Comparison of ENCODE assay signal across 11 cellular contexts in the genomic region with DNA sequence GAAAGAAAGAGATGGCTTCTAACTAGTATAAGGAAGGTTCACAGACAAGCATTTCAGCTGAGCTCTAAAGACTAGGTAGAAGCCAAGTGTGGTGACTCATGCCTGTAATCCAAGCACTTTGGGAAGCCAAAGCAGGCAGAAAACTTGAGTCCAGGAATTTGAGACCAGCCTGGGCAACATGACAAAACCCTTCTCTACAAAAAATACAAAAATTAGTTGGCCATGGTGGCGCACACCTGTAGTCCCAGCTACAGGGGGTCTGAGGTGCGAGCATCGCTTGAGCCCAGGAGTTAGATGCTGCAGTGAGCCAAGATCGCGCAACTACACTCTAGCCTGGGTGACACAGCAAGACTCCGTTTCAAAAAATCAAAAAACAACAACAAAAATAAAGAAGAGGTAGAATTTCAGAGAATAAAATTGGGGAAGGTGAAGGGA. TPM values are rescaled to one million over a fixed set of nuclear protein-coding genes. Genes with fewer than 3 reads are reported as not detected.
DNase-seq lines count a peak whose midpoint lies in the region; ATAC-seq and TF ChIP-seq lines count a peak whose summit lies in the region.
"Had no signal": no experiment of that assay in that cellular context is flagged by ENCODE, and none has a peak within 500 bp of the region (broad histone marks: within the 10 kb centered on the region; RNA-seq: fewer than 3 reads in every experiment).

No MANE protein-coding gene starts in this region.

- H2AFZ ChIP-seq in PC-9 = no peak overlapping the region

- POLR2A ChIA-PET in PC-9 (lab: Charles Lee; ENCODE audit: unreplicated experiment) = interaction anchor here (0.5 to 0.7 kb wide), 3 partner anchors 27 to 1910 kb away, joined by 3 to 7 read pairs (median 4); no protein-coding TSS in a partner anchor

- H3K36me3 Mint-ChIP-seq in natural killer cell = no peaks in the 10 kb centered on the region

- no peak overlapping the region for H3K4me2 ChIP-seq in PC-9

- no peaks in the 10 kb centered on the region for H3K9me2 ChIP-seq in PC-9 (ENCODE audit: insufficient read depth)

- no peak overlapping the region for H3K4me3 ChIP-seq in PC-9
- H3K4me3 ChIP-seq in esophagus squamous epithelium = no peak overlapping the region

- H3K4me1 ChIP-seq in PC-9 (replicated peaks; ENCODE audit: insufficient read depth) (peaks cover 9% of the 10 kb centered on the region), esophagus squamous epithelium (peaks cover 6 to 93% (median 37%) of the 10 kb centered on the region in 3 donors)

- peak overlapping the region; percentile 32; the same call in 1 of the 2 replicates for H3K27ac ChIP-seq in PC-9
- H3K27ac ChIP-seq in esophagus squamous epithelium = peak overlapping the region in 3 of 4 donors; percentile 5 to 70 (median 65)

- CTCF ChIA-PET in PC-9 (lab: Charles Lee) = no interaction called here

- BruUV-seq in PC-9 (replicated peaks; lab: Mats Ljungman, UMichigan) = no TSS peak

- no peaks in the 10 kb centered on the region for H3K36me3 ChIP-seq in PC-9 (ENCODE audit: low read depth)
- H3K36me3 ChIP-seq in esophagus squamous epithelium = peaks cover 0 to 9% (median 0%) of the 10 kb centered on the region in 3 donors

- TF ChIP-seq CTCF in PC-9 (conservative IDR thresholded peaks at IDR 0.05) = no peak
- no peak for TF ChIP-seq CTCF in esophagus squamous epithelium (IDR thresholded peaks at IDR 0.05)
- TF ChIP-seq CTCF in natural killer cell (IDR thresholded peaks at IDR 0.05) = no peak

- no peak overlapping the region for H3K27ac Mint-ChIP-seq in natural killer cell
- H3K27ac Mint-ChIP-seq: stimulated activated effector memory CD8-positive, alpha-beta T cell treated with anti-CD3 and anti-CD28 coated beads, Interleukin-12 subunit alpha, Interleukin-12 subunit beta, amount 100 ng/mL, for 72 hours had no signal

- intact Hi-C loops in PC-9 (cut with micrococcal nuclease; ENCODE audit: unreplicated experiment) = no loop called here
- intact Hi-C loops in esophagus squamous epithelium (cut with DNase I) = no loop called here
- intact Hi-C loops in natural killer cell (cut with micrococcal nuclease) = no loop called here

- no peaks in the 10 kb centered on the region for H3K9me3 ChIP-seq in PC-9 (ENCODE audit: insufficient read depth, low read depth)
- H3K9me3 ChIP-seq in esophagus squamous epithelium = no peaks in the 10 kb centered on the region

- H3K9me3 Mint-ChIP-seq in natural killer cell = no peaks in the 10 kb centered on the region
- H3K9me3 Mint-ChIP-seq: nephron; stimulated activated effector memory CD8-positive, alpha-beta T cell treated with anti-CD3 and anti-CD28 coated beads, Interleukin-12 subunit alpha, Interleukin-12 subunit beta, amount 100 ng/mL, for 72 hours had no signal

- WGBS in esophagus squamous epithelium, 2 donors = 51 to 59% methylated on average over 6 of the region's 6 CpGs

- ATAC-seq in GM21825 (IDR thresholded peaks at IDR 0.05; ENCODE audit: unreplicated experiment) (no peak), natural killer cell (no peak), HG03520 (IDR thresholded peaks at IDR 0.05; ENCODE audit: unreplicated experiment) (no peak)
- ATAC-seq: stimulated activated effector memory CD8-positive, alpha-beta T cell treated with anti-CD3 and anti-CD28 coated beads, Interleukin-12 subunit alpha, Interleukin-12 subunit beta, amount 100 ng/mL, for 72 hours had no signal

- peaks cover 20 to 27% of the 10 kb centered on the region in 2 donors for H3K4me1 Mint-ChIP-seq in natural killer cell

- no peak for TF ChIP-seq POLR2A in esophagus squamous epithelium (IDR thresholded peaks at IDR 0.05)

- H3K4me3 Mint-ChIP-seq in natural killer cell = no peak overlapping the region
- H3K4me3 Mint-ChIP-seq: nephron; stimulated activated effector memory CD8-positive, alpha-beta T cell treated with anti-CD3 and anti-CD28 coated beads, Interleukin-12 subunit alpha, Interleukin-12 subunit beta, amount 100 ng/mL, for 72 hours had no signal

- H4K20me1 ChIP-seq in PC-9 (ENCODE audit: insufficient read depth) = 0 out of 2 replicates have a peak, but pooled peaks cover 7% of the 10 kb centered on the region

- H3K79me2 ChIP-seq in PC-9 (ENCODE audit: low read depth) = peaks cover 23% of the 10 kb centered on the region; the same call in 1 of the 2 replicates

- H3K27me3 ChIP-seq in PC-9 (ENCODE audit: insufficient read depth, low read depth) (no peaks in the 10 kb centered on the region), esophagus squamous epithelium (no peaks in the 10 kb centered on the region)

- no peaks in the 10 kb centered on the region for H3F3A ChIP-seq in PC-9 (ENCODE audit: insufficient read depth, low read depth)

- DNase-seq in EL (peak; percentile 77), PC-9 (peak; percentile 37 to 55), esophagus squamous epithelium (lab: John Stamatoyannopoulos, UW) (no peak), pulmonary artery endothelial cell (ENCODE audit: low read depth, low spot score) (peak; percentile 15), NCI-H748 (lab: John Stamatoyannopoulos, UW; ENCODE audit: unreplicated experiment) (no peak), natural killer cell (no peak)
- DNase-seq: activated CD8-positive, alpha-beta memory T cell treated with anti-CD3 and anti-CD28 coated beads for 24 hours had no signal

- H3K27me3 Mint-ChIP-seq in natural killer cell (ENCODE audit: low read depth in 2 of 2) = no peaks in the 10 kb centered on the region

RNA-seq across cellular contexts. Expression of a gene that starts 27.8 kb away (rescaled TPM):
- total RNA-seq in PC-9 (2021) (13.0 and 15.3 TPM in 2 replicates), esophagus squamous epithelium (10 to 100 TPM; 15.9 to 29.0 (median 20.2) TPM), pulmonary artery endothelial cell (8.2 and 13.3 TPM in 2 replicates), natural killer cell (10 to 100 TPM; 19.5 to 24.5 (median 24.1) TPM)

RNA-seq across cellular contexts. Expression of a gene that starts 42.6 kb away (rescaled TPM):
- total RNA-seq in PC-9 (2021) = 104 and 114 TPM in 2 replicates
- total RNA-seq in esophagus squamous epithelium = 10 to 100 TPM; 51.7 to 65.0 (median 58.5) TPM
- total RNA-seq in pulmonary artery endothelial cell = 35.5 and 37.4 TPM in 2 replicates
- total RNA-seq in natural killer cell = 100 to 1,000 TPM; 170 to 187 (median 177) TPM

Comparison
In these comparisons a context has a peak if more than half of its experiments do, and no peak if none do; other contexts are left out.
1. DNase-seq: peak in EL (single experiment), PC-9 (2 of 2) and pulmonary artery endothelial cell (single experiment); none in esophagus squamous epithelium (single experiment), NCI-H748 (single experiment) and natural killer cell (single experiment).